ENCODE assay signal across 1 cellular context in the genomic region with DNA sequence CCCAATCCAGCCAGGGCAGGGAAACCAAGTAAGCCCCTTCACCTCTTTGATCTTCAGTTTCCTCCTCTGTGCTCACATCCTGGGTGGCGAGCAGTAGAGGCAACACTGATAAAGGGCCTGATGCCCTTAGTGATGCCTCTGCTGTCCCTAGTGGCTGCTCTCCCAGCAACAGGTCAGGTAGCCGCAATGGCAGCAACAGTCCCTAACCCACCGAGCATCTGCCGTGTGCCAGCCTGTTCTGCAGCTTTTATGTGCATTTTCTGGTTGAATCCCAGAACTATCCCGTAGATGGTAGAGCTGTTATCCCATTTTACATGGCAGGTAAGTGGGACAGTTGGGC.
TF ChIP-seq lines count a peak whose summit lies in the region.

No MANE protein-coding gene starts in this region.

TF ChIP-seq in SK-N-SH, 30 proteins besides CTCF, POLR2A, EP300 and RAD21 (continued from another document):
- TF ChIP-seq TEAD4 (IDR thresholded peaks at IDR 0.05; ENCODE audit: borderline replicate concordance, insufficient read depth), result no peak
